In genomic region chr5:115816226-115817042, GRCh38 we compare ENCODE assay signal across 1 cellular context.
A peak's percentile ranks its signal among the peaks of the same experiment; 100 is the strongest.
TF ChIP-seq lines count a peak whose summit lies in the region.

Gene CDO1 (minus strand): TSS chr5:115816659. CDS start chr5:115816397, 262 bp downstream.

TF ChIP-seq in HepG2, 621 proteins besides CTCF, POLR2A, EP300 and RAD21 (continued from another document and continues in another):
- TF ChIP-seq ZNF784 (CRISPR knock-in tag; IDR thresholded peaks at IDR 0.05; ENCODE audit: borderline replicate concordance) (no peak), ARNT (IDR thresholded peaks at IDR 0.05) (no peak), CREM (IDR thresholded peaks at IDR 0.05) (no peak), CREM (CRISPR knock-in tag; IDR thresholded peaks at IDR 0.05) (no peak), SPEN (CRISPR knock-in tag; IDR thresholded peaks at IDR 0.05; ENCODE audit: low read depth) (no peak), ZNF773 (CRISPR knock-in tag; IDR thresholded peaks at IDR 0.05; ENCODE audit: borderline replicate concordance) (no peak), SMARCE1 (IDR thresholded peaks at IDR 0.05; ENCODE audit: borderline replicate concordance) (no peak), SYNCRIP (IDR thresholded peaks at IDR 0.05; ENCODE audit: insufficient read depth, low read depth, low read length) (no peak), ATM (IDR thresholded peaks at IDR 0.05; ENCODE audit: borderline replicate concordance) (no peak), NFIC (IDR thresholded peaks at IDR 0.05; ENCODE audit: low read length) (no peak), ZBTB43 (CRISPR knock-in tag; conservative IDR thresholded peaks at IDR 0.05) (no peak), ZNF737 (CRISPR knock-in tag; IDR thresholded peaks at IDR 0.05; ENCODE audit: borderline replicate concordance) (no peak), MZF1 (CRISPR knock-in tag; IDR thresholded peaks at IDR 0.05; ENCODE audit: borderline replicate concordance) (no peak), NFKBIZ (CRISPR knock-in tag; IDR thresholded peaks at IDR 0.05) (no peak), HNF4G (IDR thresholded peaks at IDR 0.05; ENCODE audit: borderline replicate concordance, low read depth, low read length) (no peak), HNF4G (CRISPR knock-in tag; IDR thresholded peaks at IDR 0.05; ENCODE audit: borderline replicate concordance, low read depth) (no peak), TCF7L2 (IDR thresholded peaks at IDR 0.05; ENCODE audit: low read depth, low read length) (no peak), RFX1 (IDR thresholded peaks at IDR 0.05) (no peak), ZNF142 (CRISPR knock-in tag; IDR thresholded peaks at IDR 0.05) (no peak), NR3C1 (CRISPR knock-in tag; IDR thresholded peaks at IDR 0.05) (no peak), ZMYM2 (CRISPR knock-in tag; IDR thresholded peaks at IDR 0.05) (no peak), ZNF33A (CRISPR knock-in tag; IDR thresholded peaks at IDR 0.05; ENCODE audit: borderline replicate concordance) (no peak), E2F5 (CRISPR knock-in tag; conservative IDR thresholded peaks at IDR 0.05) (no peak), ZNF780A (CRISPR knock-in tag; IDR thresholded peaks at IDR 0.05) (no peak), ZNF513 (CRISPR knock-in tag; conservative IDR thresholded peaks at IDR 0.05) (no peak), SP4 (CRISPR knock-in tag; IDR thresholded peaks at IDR 0.05) (no peak), ZNF362 (CRISPR knock-in tag; IDR thresholded peaks at IDR 0.05; ENCODE audit: borderline replicate concordance) (no peak), ZNF282 (IDR thresholded peaks at IDR 0.05; ENCODE audit: partially characterized antibody) (no peak), SRY (CRISPR knock-in tag; IDR thresholded peaks at IDR 0.05) (0 out of 2 replicates have a peak, but pooled peaks have one; percentile 41), NR0B2 (CRISPR knock-in tag; IDR thresholded peaks at IDR 0.05) (no peak), ZFYVE20 (CRISPR knock-in tag; IDR thresholded peaks at IDR 0.05; ENCODE audit: borderline replicate concordance, low read depth) (no peak), SALL2 (CRISPR knock-in tag; IDR thresholded peaks at IDR 0.05) (0 out of 2 replicates have a peak, but pooled peaks have one; percentile 28), NFKB2 (CRISPR knock-in tag; IDR thresholded peaks at IDR 0.05; ENCODE audit: borderline replicate concordance) (no peak), HNF4A (CRISPR knock-in tag; IDR thresholded peaks at IDR 0.05) (no peak), ZNF350 (CRISPR knock-in tag; IDR thresholded peaks at IDR 0.05; ENCODE audit: borderline replicate concordance, low read depth) (no peak), MLX (CRISPR knock-in tag; IDR thresholded peaks at IDR 0.05) (no peak), ZNF292 (CRISPR knock-in tag; IDR thresholded peaks at IDR 0.05; ENCODE audit: borderline replicate concordance, low read depth) (no peak; the same call in 1 of the 2 replicates)
- TF ChIP-seq, protein P1, sequence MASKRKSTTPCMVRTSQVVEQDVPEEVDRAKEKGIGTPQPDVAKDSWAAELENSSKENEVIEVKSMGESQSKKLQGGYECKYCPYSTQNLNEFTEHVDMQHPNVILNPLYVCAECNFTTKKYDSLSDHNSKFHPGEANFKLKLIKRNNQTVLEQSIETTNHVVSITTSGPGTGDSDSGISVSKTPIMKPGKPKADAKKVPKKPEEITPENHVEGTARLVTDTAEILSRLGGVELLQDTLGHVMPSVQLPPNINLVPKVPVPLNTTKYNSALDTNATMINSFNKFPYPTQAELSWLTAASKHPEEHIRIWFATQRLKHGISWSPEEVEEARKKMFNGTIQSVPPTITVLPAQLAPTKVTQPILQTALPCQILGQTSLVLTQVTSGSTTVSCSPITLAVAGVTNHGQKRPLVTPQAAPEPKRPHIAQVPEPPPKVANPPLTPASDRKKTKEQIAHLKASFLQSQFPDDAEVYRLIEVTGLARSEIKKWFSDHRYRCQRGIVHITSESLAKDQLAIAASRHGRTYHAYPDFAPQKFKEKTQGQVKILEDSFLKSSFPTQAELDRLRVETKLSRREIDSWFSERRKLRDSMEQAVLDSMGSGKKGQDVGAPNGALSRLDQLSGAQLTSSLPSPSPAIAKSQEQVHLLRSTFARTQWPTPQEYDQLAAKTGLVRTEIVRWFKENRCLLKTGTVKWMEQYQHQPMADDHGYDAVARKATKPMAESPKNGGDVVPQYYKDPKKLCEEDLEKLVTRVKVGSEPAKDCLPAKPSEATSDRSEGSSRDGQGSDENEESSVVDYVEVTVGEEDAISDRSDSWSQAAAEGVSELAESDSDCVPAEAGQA (IDR thresholded peaks at IDR 0.05; ENCODE audit: low read depth), result no peak
- TF ChIP-seq, protein P1 (CRISPR knock-in tag; IDR thresholded peaks at IDR 0.05; ENCODE audit: borderline replicate concordance), result no peak
- TF ChIP-seq, protein P2, sequence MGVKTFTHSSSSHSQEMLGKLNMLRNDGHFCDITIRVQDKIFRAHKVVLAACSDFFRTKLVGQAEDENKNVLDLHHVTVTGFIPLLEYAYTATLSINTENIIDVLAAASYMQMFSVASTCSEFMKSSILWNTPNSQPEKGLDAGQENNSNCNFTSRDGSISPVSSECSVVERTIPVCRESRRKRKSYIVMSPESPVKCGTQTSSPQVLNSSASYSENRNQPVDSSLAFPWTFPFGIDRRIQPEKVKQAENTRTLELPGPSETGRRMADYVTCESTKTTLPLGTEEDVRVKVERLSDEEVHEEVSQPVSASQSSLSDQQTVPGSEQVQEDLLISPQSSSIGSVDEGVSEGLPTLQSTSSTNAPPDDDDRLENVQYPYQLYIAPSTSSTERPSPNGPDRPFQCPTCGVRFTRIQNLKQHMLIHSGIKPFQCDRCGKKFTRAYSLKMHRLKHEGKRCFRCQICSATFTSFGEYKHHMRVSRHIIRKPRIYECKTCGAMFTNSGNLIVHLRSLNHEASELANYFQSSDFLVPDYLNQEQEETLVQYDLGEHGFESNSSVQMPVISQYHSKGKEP (CRISPR knock-in tag; IDR thresholded peaks at IDR 0.05), result no peak
- TF ChIP-seq, protein P3, sequence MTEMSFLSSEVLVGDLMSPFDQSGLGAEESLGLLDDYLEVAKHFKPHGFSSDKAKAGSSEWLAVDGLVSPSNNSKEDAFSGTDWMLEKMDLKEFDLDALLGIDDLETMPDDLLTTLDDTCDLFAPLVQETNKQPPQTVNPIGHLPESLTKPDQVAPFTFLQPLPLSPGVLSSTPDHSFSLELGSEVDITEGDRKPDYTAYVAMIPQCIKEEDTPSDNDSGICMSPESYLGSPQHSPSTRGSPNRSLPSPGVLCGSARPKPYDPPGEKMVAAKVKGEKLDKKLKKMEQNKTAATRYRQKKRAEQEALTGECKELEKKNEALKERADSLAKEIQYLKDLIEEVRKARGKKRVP (CRISPR knock-in tag; IDR thresholded peaks at IDR 0.05), result no peak
